Comparison of ENCODE assay signal across 9 cellular contexts in genomic region chr10:86261933-86262665, GRCh38.
DNase-seq lines count a peak whose midpoint lies in the region; ATAC-seq, FAIRE-seq and TF ChIP-seq lines count a peak whose summit lies in the region.
"Had no signal": no experiment of that assay in that cellular context is flagged by ENCODE, and none has a peak within 500 bp of the region (broad histone marks: within the 10 kb centered on the region; RNA-seq: fewer than 3 reads in every experiment).

No MANE protein-coding gene starts in this region.

- no peak overlapping the region for H3K27ac Mint-ChIP-seq in HFFc6
- H3K27ac Mint-ChIP-seq in activated naive CD8-positive, alpha-beta T cell treated with anti-CD3 and anti-CD28 coated beads, Interleukin-2, amount 50 U/mL, for 24 hours = no peak overlapping the region

- POLR2A ChIA-PET in HEK293 (lab: Yijun Ruan, JAX) = no interaction called here

- peaks cover 3% of the 10 kb centered on the region for H3K27me3 Mint-ChIP-seq in HFFc6 (ENCODE audit: insufficient read depth)
- H3K27me3 Mint-ChIP-seq in activated naive CD8-positive, alpha-beta T cell treated with anti-CD3 and anti-CD28 coated beads, Interleukin-2, amount 50 U/mL, for 24 hours = peaks cover 28% of the 10 kb centered on the region

- no peaks in the 10 kb centered on the region for H3K36me3 Mint-ChIP-seq in HFFc6 (ENCODE audit: low read depth)
- no peaks in the 10 kb centered on the region for H3K36me3 Mint-ChIP-seq in activated naive CD8-positive, alpha-beta T cell treated with anti-CD3 and anti-CD28 coated beads, Interleukin-2, amount 50 U/mL, for 24 hours (ENCODE audit: low read depth)
- H3K36me3 Mint-ChIP-seq: naive B cell had no signal

- H3K27me3 ChIP-seq in right atrium auricular region (no peaks in the 10 kb centered on the region), small intestine (ENCODE audit: control insufficient read depth in 2 of 2, insufficient read depth in 2 of 2, low read length in 2 of 2) (peaks cover 0 to 3% of the 10 kb centered on the region in 2 donors)

- no peak overlapping the region for H3K4me3 Mint-ChIP-seq in HFFc6
- no peak overlapping the region for H3K4me3 Mint-ChIP-seq in activated naive CD8-positive, alpha-beta T cell treated with anti-CD3 and anti-CD28 coated beads, Interleukin-2, amount 50 U/mL, for 24 hours
- H3K4me3 Mint-ChIP-seq: naive B cell had no signal

- H3K4me1 ChIP-seq in right atrium auricular region = peaks cover 0 to 4% of the 10 kb centered on the region in 2 donors
- H3K4me1 ChIP-seq in HEK293 (ENCODE audit: control insufficient read depth, insufficient read depth, low read length) = no peaks in the 10 kb centered on the region; the same call in 1 of the 2 replicates
- H3K4me1 ChIP-seq in small intestine (ENCODE audit: control insufficient read depth in 2 of 2, insufficient read depth in 1 of 2, low read depth in 1 of 2, low read length in 1 of 2) = no peaks in the 10 kb centered on the region

- no peak for FAIRE-seq in small intestine (lab: Jason Lieb, UNC)

- intact Hi-C loops in Right ventricle myocardium superior (cut with DNase I) = no loop called here

- no peak for TF ChIP-seq CTCF in right atrium auricular region (IDR thresholded peaks at IDR 0.05)
- 0 out of 2 replicates have a peak, but pooled peaks have one; percentile 22 for TF ChIP-seq CTCF in HEK293 (tag by site-specific recombination; IDR thresholded peaks at IDR 0.05)
- no peak for TF ChIP-seq CTCF in HFFc6 (IDR thresholded peaks at IDR 0.05)

- 38 to 57% (median 39%) methylated on average over 14 of the region's 14 CpGs for WGBS in small intestine, 3 donors

- TF ChIP-seq POLR2A in erythroblast (IDR thresholded peaks at IDR 0.05; ENCODE audit: low read length) = no peak

- no peaks in the 10 kb centered on the region for H3K36me3 ChIP-seq in right atrium auricular region
- no peaks in the 10 kb centered on the region for H3K36me3 ChIP-seq in HEK293 (ENCODE audit: control insufficient read depth in 2 of 2, insufficient read depth in 1 of 2, low read length in 2 of 2)
- no peaks in the 10 kb centered on the region for H3K36me3 ChIP-seq in small intestine (ENCODE audit: control insufficient read depth in 2 of 2, insufficient read depth in 2 of 2, low read length in 2 of 2)

- H3K9me3 ChIP-seq in right atrium auricular region = no peaks in the 10 kb centered on the region
- H3K9me3 ChIP-seq in HEK293 (ENCODE audit: control insufficient read depth, insufficient read depth, low read depth, low read length) = no peaks in the 10 kb centered on the region
- no peaks in the 10 kb centered on the region for H3K9me3 ChIP-seq in small intestine (ENCODE audit: control insufficient read depth, low read depth)

- no peak overlapping the region for H3K4me3 ChIP-seq in right atrium auricular region
- no peak overlapping the region for H3K4me3 ChIP-seq in HEK293 (ENCODE audit: low read depth, low read length)
- H3K4me3 ChIP-seq in small intestine (ENCODE audit: low read depth in 1 of 2, low read length in 2 of 2) = no peak overlapping the region

- ATAC-seq in Right ventricle myocardium superior (ENCODE audit: poor library complexity) = peak; percentile 59
- no peak for ATAC-seq in activated naive CD8-positive, alpha-beta T cell treated with anti-CD3 and anti-CD28 coated beads, Interleukin-2, amount 50 U/mL, for 24 hours

- H3K9me3 Mint-ChIP-seq in HFFc6 = peaks cover 15% of the 10 kb centered on the region
- H3K9me3 Mint-ChIP-seq in activated naive CD8-positive, alpha-beta T cell treated with anti-CD3 and anti-CD28 coated beads, Interleukin-2, amount 50 U/mL, for 24 hours = no peaks in the 10 kb centered on the region

- CTCF ChIA-PET in HEK293 (lab: Yijun Ruan, JAX) = interaction anchor here (0.6 to 1.1 kb wide), 4 partner anchors 107 to 498 kb away, joined by 3 read pairs; no protein-coding TSS in a partner anchor

- DNase-seq in Right ventricle myocardium superior = no peak
- DNase-seq in right atrium auricular region (ENCODE audit: low spot score) = no peak
- DNase-seq in NCI-H460 (ENCODE audit: extremely low read depth, low read depth) = peak; percentile 14
- DNase-seq in erythroblast (lab: John Stamatoyannopoulos, UW) = peak; percentile 7 to 13
- peak; percentile 52 for DNase-seq in small intestine
- no peak for DNase-seq in HFFc6
- DNase-seq in activated naive CD8-positive, alpha-beta T cell treated with anti-CD3 and anti-CD28 coated beads, Interleukin-2, amount 50 U/mL, for 24 hours = no peak
- DNase-seq: naive B cell had no signal

- H3K27ac ChIP-seq in right atrium auricular region (no peak overlapping the region), HEK293 (ENCODE audit: extremely low read depth, low read depth, low read length) (no peak overlapping the region), small intestine (ENCODE audit: low read depth in 1 of 2, low read length in 1 of 2) (no peak overlapping the region)

- no peaks in the 10 kb centered on the region for H3K4me1 Mint-ChIP-seq in HFFc6 (ENCODE audit: low read depth)
- H3K4me1 Mint-ChIP-seq in activated naive CD8-positive, alpha-beta T cell treated with anti-CD3 and anti-CD28 coated beads, Interleukin-2, amount 50 U/mL, for 24 hours = no peaks in the 10 kb centered on the region

TF ChIP-seq in HEK293, 187 proteins besides CTCF, POLR2A, EP300 and RAD21:
- no peak for TF ChIP-seq ZNF514 (tag by site-specific recombination; IDR thresholded peaks at IDR 0.05)
- TF ChIP-seq ZNF510 (tag by site-specific recombination; IDR thresholded peaks at IDR 0.05; ENCODE audit: insufficient replicate concordance) = no peak
- TF ChIP-seq ZNF660 (tag by site-specific recombination; IDR thresholded peaks at IDR 0.05) = no peak
- no peak for TF ChIP-seq ZSCAN16 (tag by site-specific recombination; IDR thresholded peaks at IDR 0.05)
- no peak for TF ChIP-seq ZNF23 (tag by site-specific recombination; IDR thresholded peaks at IDR 0.05; ENCODE audit: borderline replicate concordance)
- no peak for TF ChIP-seq SP3 (tag by site-specific recombination; IDR thresholded peaks at IDR 0.05)
- TF ChIP-seq ZNF629 (tag by site-specific recombination; IDR thresholded peaks at IDR 0.05) = no peak
- TF ChIP-seq ZNF433 (tag by site-specific recombination; IDR thresholded peaks at IDR 0.05; ENCODE audit: low read depth) = no peak

Comparison
In these comparisons a context has a peak if more than half of its experiments do, and no peak if none do; other contexts are left out.
1. DNase-seq: peak in NCI-H460 (single experiment), erythroblast (2 of 2) and small intestine (single experiment); none in Right ventricle myocardium superior (single experiment), right atrium auricular region (single experiment), HFFc6 (single experiment) and activated naive CD8-positive, alpha-beta T cell treated with anti-CD3 and anti-CD28 coated beads, Interleukin-2, amount 50 U/mL, for 24 hours (single experiment).